ENCODE assay signal across 8 cellular contexts in genomic region chr2:160062283-160063005, GRCh38. TPM values are rescaled to one million over a fixed set of nuclear protein-coding genes. Genes with fewer than 3 reads are reported as not detected.
DNase-seq lines count a peak whose midpoint lies in the region; ATAC-seq and TF ChIP-seq lines count a peak whose summit lies in the region.

Gene PLA2R1, minus strand, starts transcription at chr2:160062615. Its CDS starts 212 bp downstream, at chr2:160062403.

- peak within 1 kb of the TSS; percentile 57 for H3K4me3 ChIP-seq in RWPE2 (ENCODE audit: severe bottlenecking)
- H3K4me3 ChIP-seq in esophagus (ENCODE audit: low read depth in 1 of 2, low read length in 2 of 2): peak within 1 kb of the TSS; percentile 75 to 84
- peak within 1 kb of the TSS; percentile 73 for H3K4me3 ChIP-seq in upper lobe of right lung

- 1 to 2% methylated on average over 51 to 52 of the region's 52 CpGs for WGBS in esophagus, 2 donors

- H3K4me1 ChIP-seq in RWPE2 (ENCODE audit: insufficient read depth, poor library complexity, severe bottlenecking) (no peaks in the 10 kb centered on the region), esophagus (ENCODE audit: control insufficient read depth in 2 of 2, insufficient read depth in 2 of 2, low read length in 1 of 2) (peaks cover 0 to 4% of the 10 kb centered on the region in 2 donors), upper lobe of right lung (peaks cover 7% of the 10 kb centered on the region)

- H3K27me3 ChIP-seq in RWPE2 (ENCODE audit: insufficient read depth, poor library complexity, severe bottlenecking): no peaks in the 10 kb centered on the region
- no peaks in the 10 kb centered on the region for H3K27me3 ChIP-seq in esophagus (ENCODE audit: control insufficient read depth in 1 of 2, insufficient read depth in 2 of 2, low read length in 2 of 2)
- H3K27me3 ChIP-seq in upper lobe of right lung: peaks cover 11% of the 10 kb centered on the region

- peaks cover 2% of the 10 kb centered on the region for H3K9me3 ChIP-seq in RWPE2 (ENCODE audit: severe bottlenecking)
- H3K9me3 ChIP-seq in esophagus (ENCODE audit: control insufficient read depth in 2 of 2, insufficient read depth in 1 of 2, low read depth in 1 of 2, low read length in 1 of 2): no peaks in the 10 kb centered on the region
- no peaks in the 10 kb centered on the region for H3K9me3 ChIP-seq in upper lobe of right lung

- H3K27ac ChIP-seq in RWPE2 (ENCODE audit: poor library complexity, severe bottlenecking) (no peak within 1 kb of the TSS), esophagus (ENCODE audit: low read depth in 2 of 2, low read length in 1 of 2) (peak within 1 kb of the TSS; percentile 12 to 64), upper lobe of right lung (peak within 1 kb of the TSS; percentile 17)

- no peaks in the 10 kb centered on the region for H3K36me3 ChIP-seq in RWPE2 (ENCODE audit: low read depth)
- H3K36me3 ChIP-seq in esophagus (ENCODE audit: control insufficient read depth in 2 of 2, insufficient read depth in 2 of 2, low read length in 1 of 2): no peaks in the 10 kb centered on the region
- no peaks in the 10 kb centered on the region for H3K36me3 ChIP-seq in upper lobe of right lung

- ATAC-seq in RWPE2 (ENCODE audit: low read depth) (peak; percentile 80), upper lobe of right lung (peak; percentile 82), HG02840 (IDR thresholded peaks at IDR 0.05; ENCODE audit: low FRiP score, unreplicated experiment) (no peak), HG03097 (IDR thresholded peaks at IDR 0.05; ENCODE audit: low FRiP score, unreplicated experiment) (no peak)

- TF ChIP-seq CTCF in RWPE2 (IDR thresholded peaks at IDR 0.05; ENCODE audit: poor library complexity, severe bottlenecking) (no peak), upper lobe of right lung (IDR thresholded peaks at IDR 0.05) (no peak)

- DNase-seq in ELF-1 (ENCODE audit: low read depth, low spot score): peak; percentile 76
- DNase-seq in RWPE2 (ENCODE audit: low spot score): peak; percentile 53
- DNase-seq in mucosa of gallbladder (ENCODE audit: low spot score): peak; percentile 53
- DNase-seq in upper lobe of right lung: peak; percentile 74
- no peak for DNase-seq in activated CD8-positive, alpha-beta memory T cell treated with anti-CD3 and anti-CD28 coated beads for 24 hours

- intact Hi-C loops in upper lobe of right lung (cut with DNase I): no loop called here

RNA-seq across cellular contexts. Expression of gene PLA2R1, which starts in this region (rescaled TPM):
- polyA plus RNA-seq in esophagus: 1 to 10 TPM; 3.8 to 6.2 TPM
- total RNA-seq in mucosa of gallbladder (45.0 TPM), upper lobe of right lung (9.0 TPM)

Comparison
In these comparisons a context has a peak if more than half of its experiments do, and no peak if none do; other contexts are left out.
1. ATAC-seq: peak in RWPE2 (single experiment) and upper lobe of right lung (single experiment); none in HG02840 (single experiment) and HG03097 (single experiment).
2. Peak in every context shown above with its lines, with median percentiles within 50 percentile points of each other: H3K4me3 ChIP-seq.